ENCODE assay signal across 1 cellular context in the genomic region with DNA sequence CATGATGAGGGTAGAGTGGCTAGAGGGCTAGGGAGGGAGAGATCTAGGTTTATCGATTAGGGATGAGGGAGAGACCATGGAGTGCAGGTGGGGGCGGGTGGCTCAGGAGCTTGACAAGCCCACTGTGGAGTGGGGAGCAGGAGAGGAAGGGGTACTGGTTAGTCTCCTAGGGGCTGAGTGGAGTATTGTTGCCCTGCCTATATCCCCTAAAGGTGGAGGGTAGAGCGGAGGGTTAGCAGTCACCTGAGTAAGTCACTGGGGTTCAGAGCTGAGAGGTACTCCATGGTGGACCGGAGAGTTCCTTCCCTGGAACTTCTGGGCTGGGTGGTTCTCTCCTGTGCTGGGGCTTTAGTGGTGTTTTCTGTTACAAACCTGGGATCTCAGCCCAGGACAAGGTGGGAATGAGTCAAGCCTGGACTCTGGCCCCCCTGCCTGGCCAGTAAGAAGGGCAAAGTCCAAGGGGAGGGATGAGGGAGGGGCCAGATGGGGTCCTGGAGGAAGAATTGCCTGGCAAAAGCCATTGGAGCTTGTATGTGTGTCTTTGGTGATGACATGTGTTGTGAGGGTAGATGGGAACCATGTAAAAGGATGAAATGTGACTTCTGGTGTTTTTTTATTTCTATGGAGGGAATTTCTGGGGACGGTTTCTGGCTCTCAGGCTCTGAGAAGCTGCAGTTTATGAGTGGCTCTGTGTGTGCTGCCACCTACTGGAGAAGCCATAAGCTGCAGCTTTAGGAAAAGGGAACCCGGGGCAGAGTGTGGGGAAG.
TF ChIP-seq lines count a peak whose summit lies in the region.

A gene with protein sequence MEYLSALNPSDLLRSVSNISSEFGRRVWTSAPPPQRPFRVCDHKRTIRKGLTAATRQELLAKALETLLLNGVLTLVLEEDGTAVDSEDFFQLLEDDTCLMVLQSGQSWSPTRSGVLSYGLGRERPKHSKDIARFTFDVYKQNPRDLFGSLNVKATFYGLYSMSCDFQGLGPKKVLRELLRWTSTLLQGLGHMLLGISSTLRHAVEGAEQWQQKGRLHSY (minus strand): TSS at position 403 of the 767 bp plus-strand sequence. CDS start 119 bp downstream, at position 284.

TF ChIP-seq in liver, 16 proteins besides CTCF, POLR2A, EP300 and RAD21 (continued from another document):
- peak; percentile 96 to 98 for TF ChIP-seq JUND (IDR thresholded peaks at IDR 0.05)
